Comparison of ENCODE assay signal across 29 cellular contexts in genomic region chr15:70334286-70334685, GRCh38.
"Had no signal": no experiment of that assay in that cellular context is flagged by ENCODE, and none has a peak within 500 bp of the region (broad histone marks: within the 10 kb centered on the region; RNA-seq: fewer than 3 reads in every experiment).

No MANE protein-coding gene starts in this region.

- H3K36me3 ChIP-seq: ovary, right lobe of liver, sigmoid colon, spleen, suprapubic skin, tibial artery, upper lobe of left lung, vagina had no signal

- H3K9me3 ChIP-seq: ovary, psoas muscle, suprapubic skin, testis, vagina had no signal

- H3K9ac ChIP-seq: neural progenitor cell, parathyroid adenoma had no signal

- H3K27ac ChIP-seq: neural progenitor cell, ovary, parathyroid adenoma, psoas muscle, right lobe of liver, sigmoid colon, spleen, suprapubic skin, testis, tibial artery, upper lobe of left lung, vagina had no signal

- FAIRE-seq: urothelium cell line had no signal

- ATAC-seq: natural killer cell; psoas muscle; right cardiac atrium; right lobe of liver; stimulated activated memory B cell treated with anti-CD40 and anti-IgM and Interleukin-4, amounts not matched to agents 10 μg/mL and 1 μg/mL and 100 μg/mL, for 72 hours; stimulated activated naive CD8-positive, alpha-beta T cell treated with anti-CD3 and anti-CD28 coated beads, Interleukin-15, amount 100 ng/mL, for 72 hours; stimulated activated naive CD8-positive, alpha-beta T cell treated with anti-CD3 and anti-CD28 coated beads, Interleukin-15, Interleukin-2, amounts not matched to agents 100 U/mL and 50 U/mL, for 24 hours had no signal

- H3K4me1 ChIP-seq: neural progenitor cell, parathyroid adenoma, psoas muscle, right lobe of liver, suprapubic skin, testis had no signal

- H3K4me3 ChIP-seq: neural progenitor cell, ovary, psoas muscle, right lobe of liver, sigmoid colon, smooth muscle cell, spleen, suprapubic skin, testis, tibial artery, upper lobe of left lung, vagina had no signal

- H3K4me2 ChIP-seq: neural progenitor cell, smooth muscle cell had no signal

- DNase-seq: natural killer cell; occipital lobe; ovary; posterior cingulate gyrus; psoas muscle; right cardiac atrium; right lobe of liver; sigmoid colon; spleen; stimulated activated CD4-positive, alpha-beta T cell treated with anti-CD3 and anti-CD28 coated beads, Interleukin-12 subunit alpha, Interleukin-12 subunit beta, amount 100 ng/mL, for 4 hours; stimulated activated CD4-positive, alpha-beta T cell treated with anti-CD3 and anti-CD28 coated beads, Interleukin-1b, Interleukin-23, amount 100 ng/mL, for 48 hours; stimulated activated CD4-positive, alpha-beta T cell treated with anti-CD3 and anti-CD28 coated beads, Interleukin-4, amount 100 ng/mL, for 1 hour; stimulated activated CD4-positive, alpha-beta T cell treated with anti-CD3 and anti-CD28 coated beads, Interleukin-4, amount 100 ng/mL, for 4 hours; stimulated activated CD8-positive, alpha-beta memory T cell treated with anti-CD3 and anti-CD28 coated beads, Interleukin-4, amount 100 ng/mL, for 48 hours; stimulated activated naive CD4-positive, alpha-beta T cell; stimulated activated naive CD8-positive, alpha-beta T cell treated with anti-CD3 and anti-CD28 coated beads, Interleukin-15, amount 100 ng/mL, for 72 hours; stimulated activated naive CD8-positive, alpha-beta T cell treated with anti-CD3 and anti-CD28 coated beads, Interleukin-15, Interleukin-2, amounts not matched to agents 100 U/mL and 50 U/mL, for 24 hours; substantia nigra; testis; tibial artery; trophoblast cell; upper lobe of left lung had no signal
